In genomic region chr9:6428940-6429889, GRCh38 we compare ENCODE assay signal across 10 cellular contexts. TPM values are rescaled to one million over a fixed set of nuclear protein-coding genes. Genes with fewer than 3 reads are reported as not detected.
DNase-seq lines count a peak whose midpoint lies in the region; ATAC-seq and TF ChIP-seq lines count a peak whose summit lies in the region.
"Had no signal": no experiment of that assay in that cellular context is flagged by ENCODE, and none has a peak within 500 bp of the region (broad histone marks: within the 10 kb centered on the region; RNA-seq: fewer than 3 reads in every experiment).

No MANE protein-coding gene starts in this region.

- TF ChIP-seq POLR2A in vagina (IDR thresholded peaks at IDR 0.05), result no peak

- DNase-seq in DMS114 treated with DMSO at 0.1 percent for 48 hours (lab: John Stamatoyannopoulos, UW; ENCODE audit: unreplicated experiment), result no peak
- no peak for DNase-seq in NCI-H1417 (lab: John Stamatoyannopoulos, UW)
- no peak for DNase-seq in vagina (ENCODE audit: extremely low spot score in 2 of 2)
- DNase-seq in right atrium auricular region (ENCODE audit: low spot score), result no peak
- DNase-seq: body of pancreas, NCI-H526 had no signal

- peak overlapping the region in 1 of 10 experiments; percentile 14; a peak in 1 of 20 replicates for H3K4me3 ChIP-seq in BLaER1 treated with 17β-estradiol and CSF1 and Interleukin-3, amounts not matched to agents 10 nM and 100 nM
- H3K4me3 ChIP-seq in vagina (no peak overlapping the region), right atrium auricular region (no peak overlapping the region)
- H3K4me3 ChIP-seq: body of pancreas had no signal

- peaks cover 34 to 96% (median 84%) of the 10 kb centered on the region in 11 experiments for H3K36me3 ChIP-seq in BLaER1 treated with 17β-estradiol and CSF1 and Interleukin-3, amounts not matched to agents 10 nM and 100 nM
- H3K36me3 ChIP-seq in vagina (peaks cover 0 to 1% of the 10 kb centered on the region in 2 donors), right atrium auricular region (peaks cover under 1% of the 10 kb centered on the region)

- H3K4me1 ChIP-seq in BLaER1 treated with 17β-estradiol and CSF1 and Interleukin-3, amounts not matched to agents 10 nM and 100 nM, result peaks cover 44 to 62% (median 51%) of the 10 kb centered on the region in 10 experiments
- H3K4me1 ChIP-seq in vagina, result peaks cover 55% of the 10 kb centered on the region
- peaks cover 0 to 25% of the 10 kb centered on the region in 2 donors for H3K4me1 ChIP-seq in right atrium auricular region
- H3K4me1 ChIP-seq: body of pancreas had no signal

- no peaks in the 10 kb centered on the region for H3K9me3 ChIP-seq in BLaER1 treated with 17β-estradiol and CSF1 and Interleukin-3, amounts not matched to agents 10 nM and 100 nM (replicated peaks in 1 of 11)
- H3K9me3 ChIP-seq in vagina (no peaks in the 10 kb centered on the region), right atrium auricular region (no peaks in the 10 kb centered on the region)
- H3K9me3 ChIP-seq: body of pancreas had no signal

- H3K27me3 ChIP-seq in BLaER1 treated with 17β-estradiol and CSF1 and Interleukin-3, amounts not matched to agents 10 nM and 100 nM, result no peaks in the 10 kb centered on the region
- no peaks in the 10 kb centered on the region for H3K27me3 ChIP-seq in vagina
- H3K27me3 ChIP-seq in right atrium auricular region, result no peaks in the 10 kb centered on the region
- H3K27me3 ChIP-seq: body of pancreas had no signal

- H3K36me3 Mint-ChIP-seq in activated T-helper 17 cell treated with anti-CD3 and anti-CD28 coated beads, Interleukin-2, amount 50 U/mL, for 72 hours (ENCODE audit: low read depth), result peaks cover 73% of the 10 kb centered on the region

- TF ChIP-seq CTCF in vagina (IDR thresholded peaks at IDR 0.05) (no peak), right atrium auricular region (IDR thresholded peaks at IDR 0.05) (no peak)

- peak overlapping the region; percentile 69 for H3K27ac Mint-ChIP-seq in activated T-helper 17 cell treated with anti-CD3 and anti-CD28 coated beads, Interleukin-2, amount 50 U/mL, for 72 hours

- peak overlapping the region in 7 of 11 experiments; percentile 1 to 52 (median 9); a peak in 6 of 22 replicates for H3K9ac ChIP-seq in BLaER1 treated with 17β-estradiol and CSF1 and Interleukin-3, amounts not matched to agents 10 nM and 100 nM

- H3K4me2 ChIP-seq in BLaER1 treated with 17β-estradiol and CSF1 and Interleukin-3, amounts not matched to agents 10 nM and 100 nM, result peak overlapping the region; percentile 47 to 87 (median 64)

- peak overlapping the region in 9 of 11 experiments; percentile 56 to 75 (median 63); a peak in 18 of 22 replicates for H3K27ac ChIP-seq in BLaER1 treated with 17β-estradiol and CSF1 and Interleukin-3, amounts not matched to agents 10 nM and 100 nM
- no peak overlapping the region for H3K27ac ChIP-seq in vagina
- H3K27ac ChIP-seq in right atrium auricular region, result no peak overlapping the region
- H3K27ac ChIP-seq: body of pancreas had no signal

- peaks cover 42% of the 10 kb centered on the region for H3K4me1 Mint-ChIP-seq in activated T-helper 17 cell treated with anti-CD3 and anti-CD28 coated beads, Interleukin-2, amount 50 U/mL, for 72 hours

- H3K9me3 Mint-ChIP-seq in activated T-helper 17 cell treated with anti-CD3 and anti-CD28 coated beads, Interleukin-2, amount 50 U/mL, for 72 hours, result no peaks in the 10 kb centered on the region

- no peaks in the 10 kb centered on the region for H3K27me3 Mint-ChIP-seq in activated T-helper 17 cell treated with anti-CD3 and anti-CD28 coated beads, Interleukin-2, amount 50 U/mL, for 72 hours

- peaks cover 63 to 100% (median 100%) of the 10 kb centered on the region in 11 experiments for H4K20me1 ChIP-seq in BLaER1 treated with 17β-estradiol and CSF1 and Interleukin-3, amounts not matched to agents 10 nM and 100 nM

- ATAC-seq in GM19351 (IDR thresholded peaks at IDR 0.05; ENCODE audit: unreplicated experiment) (peak; percentile 95), HG03103 (IDR thresholded peaks at IDR 0.05; ENCODE audit: low read depth, unreplicated experiment) (peak; percentile 89)
- ATAC-seq in activated T-helper 17 cell treated with anti-CD3 and anti-CD28 coated beads, Interleukin-2, amount 50 U/mL, for 72 hours (replicated peaks), result peak; percentile 85
- ATAC-seq: body of pancreas had no signal

- H3K4me3 Mint-ChIP-seq in activated T-helper 17 cell treated with anti-CD3 and anti-CD28 coated beads, Interleukin-2, amount 50 U/mL, for 72 hours, result peak overlapping the region; percentile 63

- intact Hi-C loops in vagina (cut with DNase I), result no loop called here

RNA-seq across cellular contexts. Expression of gene UHRF2, which starts 16.2 kb away (rescaled TPM):
- 10 to 100 TPM; 98.7 to 99.6 TPM for total RNA-seq in activated T-helper 17 cell treated with anti-CD3 and anti-CD28 coated beads, Interleukin-2, amount 50 U/mL, for 72 hours
- total RNA-seq in vagina (70.0 TPM), right atrium auricular region (10 to 100 TPM; 15.2 TPM)

Comparison
In these comparisons a context has a peak if more than half of its experiments do, and no peak if none do; other contexts are left out.
1. H3K27ac ChIP-seq: peak in BLaER1 treated with 17β-estradiol and CSF1 and Interleukin-3, amounts not matched to agents 10 nM and 100 nM (9 of 11); none in vagina (single experiment) and right atrium auricular region (0 of 2).
2. Peak in every context shown above with its lines, with median percentiles within 50 percentile points of each other: ATAC-seq.